ENCODE assay signal across 23 cellular contexts in genomic region chr5:27911216-27911615, GRCh38.
DNase-seq lines count a peak whose midpoint lies in the region; ATAC-seq, FAIRE-seq and TF ChIP-seq lines count a peak whose summit lies in the region.
"Had no signal": no experiment of that assay in that cellular context is flagged by ENCODE, and none has a peak within 500 bp of the region (broad histone marks: within the 10 kb centered on the region; RNA-seq: fewer than 3 reads in every experiment).

No MANE protein-coding gene starts in this region.

- H3K4me1 ChIP-seq in HepG2 (ENCODE audit: insufficient read depth, low read length) = no peaks in the 10 kb centered on the region
- H3K4me1 ChIP-seq in right lobe of liver = no peaks in the 10 kb centered on the region
- no peaks in the 10 kb centered on the region for H3K4me1 ChIP-seq in MM.1S (ENCODE audit: low read length)
- H3K4me1 ChIP-seq: adrenal gland, tibial nerve had no signal

- TF ChIP-seq POLR2A in HepG2 (IDR thresholded peaks at IDR 0.05; ENCODE audit: insufficient read depth in 1 of 2, low read depth in 2 of 2, low read length in 2 of 2) (no peak), right lobe of liver (IDR thresholded peaks at IDR 0.05) (no peak)

- H3K36me3 ChIP-seq in HepG2 (replicated peaks in 1 of 2; ENCODE audit: control insufficient read depth in 1 of 2, insufficient read depth in 2 of 2, low read length in 2 of 2) = no peaks in the 10 kb centered on the region
- no peaks in the 10 kb centered on the region for H3K36me3 ChIP-seq in right lobe of liver
- H3K36me3 ChIP-seq in MM.1S (replicated peaks; ENCODE audit: insufficient read depth, low read length) = no peaks in the 10 kb centered on the region
- H3K36me3 ChIP-seq: adrenal gland, BE2C, brain microvascular endothelial cell, tibial nerve had no signal

- no TSS peak for BruUV-seq in HepG2 (replicated peaks; lab: Mats Ljungman, UMichigan)

- H3F3A ChIP-seq in MM.1S (ENCODE audit: insufficient read depth, low read length) = no peaks in the 10 kb centered on the region

- H3K4me3 ChIP-seq in HepG2 (replicated peaks in 1 of 3; ENCODE audit: insufficient read depth in 1 of 3, low read depth in 2 of 3, low read length in 3 of 3) = no peak overlapping the region
- no peak overlapping the region for H3K4me3 ChIP-seq in right lobe of liver
- no peak overlapping the region for H3K4me3 ChIP-seq in astrocyte of the spinal cord (ENCODE audit: low read depth, low read length)
- no peak overlapping the region for H3K4me3 ChIP-seq in MM.1S (ENCODE audit: low read length)
- H3K4me3 ChIP-seq: adrenal gland, tibial nerve had no signal

- H4K20me1 ChIP-seq in HepG2 (ENCODE audit: insufficient read depth, low read length) (no peaks in the 10 kb centered on the region), MM.1S (ENCODE audit: insufficient read depth, low read length) (no peaks in the 10 kb centered on the region)

- no peaks in the 10 kb centered on the region for H3K79me2 ChIP-seq in HepG2 (ENCODE audit: insufficient read depth, low read length)
- H3K79me2 ChIP-seq in MM.1S (ENCODE audit: low read length) = no peaks in the 10 kb centered on the region

- CTCF ChIA-PET in HepG2 (lab: Yijun Ruan, JAX; ENCODE audit: low intra/inter-chr PET ratio, low total read pairs) = no interaction called here

- H2AFZ ChIP-seq in HepG2 (ENCODE audit: low read length) (no peak overlapping the region), MM.1S (ENCODE audit: low read length) (no peak overlapping the region)

- H3K9me2 ChIP-seq in MM.1S (replicated peaks; ENCODE audit: insufficient read depth, low read length) = no peaks in the 10 kb centered on the region

- no peak for TF ChIP-seq EP300 in HepG2 (IDR thresholded peaks at IDR 0.05; ENCODE audit: low read depth in 2 of 2, low read length in 2 of 2)
- no peak for TF ChIP-seq EP300 in HepG2 (CRISPR knock-in tag; IDR thresholded peaks at IDR 0.05; ENCODE audit: borderline replicate concordance)

- H3K9ac ChIP-seq in HepG2 (ENCODE audit: insufficient read depth, low read depth, low read length) (no peak overlapping the region), MM.1S (ENCODE audit: low read length) (no peak overlapping the region)

- TF ChIP-seq CTCF in HepG2 (CRISPR knock-in tag; IDR thresholded peaks at IDR 0.05) (no peak), right lobe of liver (IDR thresholded peaks at IDR 0.05) (no peak), astrocyte of the spinal cord (IDR thresholded peaks at IDR 0.05; ENCODE audit: low read depth, low read length) (no peak), MM.1S (IDR thresholded peaks at IDR 0.05; ENCODE audit: low read length) (no peak), GM20000 (IDR thresholded peaks at IDR 0.05; ENCODE audit: extremely low read depth, missing control alignments) (no peak)

- WGBS in HepG2 (ENCODE audit: low lambda C conversion rate) = 18% methylated on average over 2 of the region's 2 CpGs
- 46% methylated on average over 2 of the region's 2 CpGs for WGBS in right lobe of liver (ENCODE audit: insufficient coverage, low coverage, low lambda C conversion rate, missing lambda C conversion rate)

- no peak for ATAC-seq in HepG2
- ATAC-seq in right lobe of liver = no peak
- ATAC-seq: activated CD8-positive, alpha-beta T cell treated with anti-CD3 and anti-CD28 coated beads for 36 hours; stimulated activated effector memory CD8-positive, alpha-beta T cell treated with anti-CD3 and anti-CD28 coated beads, Interleukin-12 subunit alpha, Interleukin-12 subunit beta, amount 100 ng/mL, for 72 hours had no signal

- DNase-seq in HepG2 (ENCODE audit: low spot score) (peak; percentile 1), right lobe of liver (no peak), NCI-H2081 treated with DMSO at 0.1 percent for 48 hours (lab: John Stamatoyannopoulos, UW) (peak; percentile 15), astrocyte of the spinal cord (ENCODE audit: low read depth, low spot score) (peak; percentile 17), hepatic stellate cell (ENCODE audit: low spot score) (no peak), MM.1S (no peak), GM20000 (ENCODE audit: low spot score) (no peak)
- no peak for DNase-seq in activated CD4-positive, alpha-beta T cell treated with anti-CD3 and anti-CD28 coated beads, Interleukin-2, amount 50 U/mL, for 48 hours
- DNase-seq: activated CD8-positive, alpha-beta memory T cell treated with anti-CD3 and anti-CD28 coated beads, Interleukin-2, amount 50 U/mL, for 48 hours; activated CD8-positive, alpha-beta T cell treated with anti-CD3 and anti-CD28 coated beads for 36 hours; activated naive CD4-positive, alpha-beta T cell treated with anti-CD3 and anti-CD28 coated beads, Interleukin-2, amount 10 ng/mL, durations not matched to agents 7 days and 5 days; adrenal gland; BE2C; brain microvascular endothelial cell; CD8-positive, alpha-beta memory T cell; DMS 273 treated with DMSO at 0.1 percent for 48 hours; KBM-7; NCI-H1436; NCI-H446; nephron progenitor cell; T-helper 2 cell had no signal

- intact Hi-C loops in HepG2 (cut with micrococcal nuclease; ENCODE audit: unreplicated experiment) (no loop called here), right lobe of liver (cut with DNase I) (no loop called here)

- FAIRE-seq in HepG2 (lab: Jason Lieb, UNC) = no peak

- POLR2A ChIA-PET in HepG2 (lab: Yijun Ruan, JAX) = no interaction called here

- H3K27ac ChIP-seq in HepG2 (ENCODE audit: extremely low read length, insufficient read depth, low read length) (no peak overlapping the region), right lobe of liver (no peak overlapping the region), MM.1S (ENCODE audit: low read length) (no peak overlapping the region)
- H3K27ac ChIP-seq: adrenal gland, brain microvascular endothelial cell, tibial nerve had no signal

- in situ Hi-C loops in HepG2 (cut with HindIII; ENCODE audit: extremely low pct_ligation_motif_present, low pct_unique_long_range_greater_than_20kb) = no loop called here
- in situ Hi-C loops in astrocyte of the spinal cord (cut with HindIII; ENCODE audit: low sequenced_read_pairs) = no loop called here

- no peak overlapping the region for H3K4me2 ChIP-seq in HepG2 (ENCODE audit: low read depth, low read length)
- H3K4me2 ChIP-seq in MM.1S (ENCODE audit: low read depth, low read length) = no peak overlapping the region

- H3K27me3 ChIP-seq in HepG2 (ENCODE audit: control insufficient read depth in 1 of 2, insufficient read depth in 2 of 2, low read length in 2 of 2) = no peaks in the 10 kb centered on the region
- H3K27me3 ChIP-seq in right lobe of liver = no peaks in the 10 kb centered on the region
- no peaks in the 10 kb centered on the region for H3K27me3 ChIP-seq in MM.1S (replicated peaks; ENCODE audit: insufficient read depth, low read length)
- H3K27me3 ChIP-seq: adrenal gland, BE2C, brain microvascular endothelial cell, tibial nerve had no signal

- no peaks in the 10 kb centered on the region for H3K9me3 ChIP-seq in HepG2 (ENCODE audit: low read length)
- peaks cover 0 to 3% (median 0%) of the 10 kb centered on the region in 4 donors for H3K9me3 ChIP-seq in right lobe of liver
- H3K9me3 ChIP-seq in MM.1S (replicated peaks; ENCODE audit: insufficient read depth, low read length) = no peaks in the 10 kb centered on the region
- H3K9me3 ChIP-seq: adrenal gland, BE2C, tibial nerve had no signal

- no peak for TF ChIP-seq RAD21 in HepG2 (CRISPR knock-in tag; IDR thresholded peaks at IDR 0.05)

TF ChIP-seq in HepG2, 621 proteins besides CTCF, POLR2A, EP300 and RAD21:
- TF ChIP-seq NAIF1 (CRISPR knock-in tag; IDR thresholded peaks at IDR 0.05; ENCODE audit: borderline replicate concordance) (no peak), ZBTB3 (CRISPR knock-in tag; IDR thresholded peaks at IDR 0.05; ENCODE audit: borderline replicate concordance, low read depth) (no peak), ZBTB38 (CRISPR knock-in tag; IDR thresholded peaks at IDR 0.05) (no peak)

Comparison
In these comparisons a context has a peak if more than half of its experiments do, and no peak if none do; other contexts are left out.
1. DNase-seq: peak in HepG2 (single experiment), NCI-H2081 treated with DMSO at 0.1 percent for 48 hours (single experiment) and astrocyte of the spinal cord (single experiment); none in right lobe of liver (0 of 3), hepatic stellate cell (single experiment), activated CD4-positive, alpha-beta T cell treated with anti-CD3 and anti-CD28 coated beads, Interleukin-2, amount 50 U/mL, for 48 hours (0 of 2), MM.1S (single experiment) and GM20000 (single experiment).